In the genomic region with DNA sequence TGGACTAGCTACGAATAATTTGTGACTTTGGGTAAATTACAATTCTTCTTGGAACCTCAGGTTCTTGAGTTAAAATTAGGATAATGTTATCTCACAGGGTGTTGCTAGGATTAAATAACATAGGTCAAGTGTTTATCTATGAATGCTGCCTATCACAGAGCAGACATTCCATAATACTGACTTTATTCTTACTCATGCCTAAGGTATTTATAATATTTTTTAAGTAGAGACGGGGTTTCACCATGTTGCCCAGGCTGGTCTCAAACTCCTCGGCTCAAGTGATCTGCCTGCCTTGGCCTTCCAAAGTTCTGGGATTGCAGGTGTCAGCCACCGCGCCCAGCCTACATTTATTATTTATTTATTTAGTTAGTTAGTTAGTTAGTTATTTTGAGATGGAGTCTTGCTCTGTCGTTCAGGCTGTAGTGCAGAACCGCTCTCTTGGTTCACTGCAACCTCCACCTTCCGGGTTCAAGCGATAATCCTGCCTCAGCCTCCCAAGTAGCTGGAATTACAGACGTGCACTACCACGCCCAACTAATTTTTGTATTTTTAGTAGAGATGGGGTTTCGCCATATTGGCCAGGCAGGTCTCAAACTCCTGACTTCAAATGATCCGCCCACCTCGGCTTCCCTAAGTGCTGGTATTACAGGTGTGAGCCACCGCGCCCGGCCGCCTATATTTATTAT, we compare ENCODE assay signal across 6 cellular contexts. TPM values are rescaled to one million over a fixed set of nuclear protein-coding genes. Genes with fewer than 3 reads are reported as not detected.
DNase-seq lines count a peak whose midpoint lies in the region; ATAC-seq and TF ChIP-seq lines count a peak whose summit lies in the region.

No MANE protein-coding gene starts in this region.

- H2AFZ ChIP-seq in parathyroid adenoma = peak overlapping the region; percentile 86

- TF ChIP-seq CTCF in chondrocyte (IDR thresholded peaks at IDR 0.05) (no peak), parathyroid adenoma (IDR thresholded peaks at IDR 0.05) (no peak)

- ATAC-seq in HG02763 (IDR thresholded peaks at IDR 0.05; ENCODE audit: unreplicated experiment) = no peak
- ATAC-seq in HG02884 (IDR thresholded peaks at IDR 0.05; ENCODE audit: unreplicated experiment) = no peak
- ATAC-seq in GM21619 (IDR thresholded peaks at IDR 0.05; ENCODE audit: unreplicated experiment) = no peak

- peak overlapping the region; percentile 98 to 99 (median 99) for H3K4me3 Mint-ChIP-seq in IgD-negative memory B cell
- H3K4me3 Mint-ChIP-seq in chondrocyte (ENCODE audit: unreplicated experiment) = peak overlapping the region; percentile 88

- H3K36me3 Mint-ChIP-seq in IgD-negative memory B cell (peaks cover 4% of the 10 kb centered on the region), chondrocyte (ENCODE audit: low read depth) (no peaks in the 10 kb centered on the region)

- H3K27ac Mint-ChIP-seq in IgD-negative memory B cell (peak overlapping the region; percentile 98 to 99 (median 99)), chondrocyte (ENCODE audit: unreplicated experiment) (peak overlapping the region; percentile 100)

- peak overlapping the region; percentile 90 for H3K4me3 ChIP-seq in parathyroid adenoma (ENCODE audit: low read depth, low read length)

- H3K79me2 ChIP-seq in parathyroid adenoma = peaks cover 3% of the 10 kb centered on the region

- no peaks in the 10 kb centered on the region for H3K9me3 ChIP-seq in parathyroid adenoma (ENCODE audit: control insufficient read depth, low read length)

- H3K9ac ChIP-seq in parathyroid adenoma = peak overlapping the region; percentile 57

- peak overlapping the region; percentile 79 for H3K4me2 ChIP-seq in parathyroid adenoma (ENCODE audit: low read length)

- peak overlapping the region; percentile 95 for H3K27ac ChIP-seq in parathyroid adenoma

- H3K4me1 Mint-ChIP-seq in IgD-negative memory B cell = peaks cover 42 to 61% (median 54%) of the 10 kb centered on the region in 3 donors
- peaks cover 56% of the 10 kb centered on the region for H3K4me1 Mint-ChIP-seq in chondrocyte (ENCODE audit: low read depth)

- no peaks in the 10 kb centered on the region for H3K27me3 ChIP-seq in parathyroid adenoma (ENCODE audit: control insufficient read depth, insufficient read depth, low read length)

- H3K9me3 Mint-ChIP-seq in IgD-negative memory B cell (no peaks in the 10 kb centered on the region), chondrocyte (ENCODE audit: low read depth) (no peaks in the 10 kb centered on the region)

- no peak for DNase-seq in chondrocyte (ENCODE audit: low spot score)

- H3K4me1 ChIP-seq in parathyroid adenoma = peaks cover 5% of the 10 kb centered on the region

- no peaks in the 10 kb centered on the region for H3K36me3 ChIP-seq in parathyroid adenoma (ENCODE audit: control insufficient read depth, insufficient read depth, low read length)

- H3K27me3 Mint-ChIP-seq in IgD-negative memory B cell (peaks cover 2% of the 10 kb centered on the region), chondrocyte (ENCODE audit: low read depth) (no peaks in the 10 kb centered on the region)

RNA-seq across cellular contexts. Expression of a gene that starts 0.7 kb away (rescaled TPM):
- 66.5 TPM for polyA plus RNA-seq in IgD-negative memory B cell
- total RNA-seq in chondrocyte = 57.6 to 80.2 TPM (median 58.1 TPM) in 3 replicates

RNA-seq across cellular contexts. Expression of a gene that starts 3.8 kb away (rescaled TPM):
- 113 TPM for polyA plus RNA-seq in IgD-negative memory B cell
- 66.0 to 85.6 TPM (median 74.0 TPM) in 3 replicates for total RNA-seq in chondrocyte

RNA-seq across cellular contexts. Expression of a gene that starts 56.9 kb away (rescaled TPM):
- 7.8 TPM for polyA plus RNA-seq in IgD-negative memory B cell
- 30.4 to 32.4 TPM (median 31.9 TPM) in 3 replicates for total RNA-seq in chondrocyte

RNA-seq across cellular contexts. Expression of a gene that starts 57.0 kb away (rescaled TPM):
- 31.1 TPM for polyA plus RNA-seq in IgD-negative memory B cell
- total RNA-seq in chondrocyte = 18.5 to 22.5 TPM (median 21.7 TPM) in 3 replicates
